ENCODE assay signal across 8 cellular contexts in the genomic region with DNA sequence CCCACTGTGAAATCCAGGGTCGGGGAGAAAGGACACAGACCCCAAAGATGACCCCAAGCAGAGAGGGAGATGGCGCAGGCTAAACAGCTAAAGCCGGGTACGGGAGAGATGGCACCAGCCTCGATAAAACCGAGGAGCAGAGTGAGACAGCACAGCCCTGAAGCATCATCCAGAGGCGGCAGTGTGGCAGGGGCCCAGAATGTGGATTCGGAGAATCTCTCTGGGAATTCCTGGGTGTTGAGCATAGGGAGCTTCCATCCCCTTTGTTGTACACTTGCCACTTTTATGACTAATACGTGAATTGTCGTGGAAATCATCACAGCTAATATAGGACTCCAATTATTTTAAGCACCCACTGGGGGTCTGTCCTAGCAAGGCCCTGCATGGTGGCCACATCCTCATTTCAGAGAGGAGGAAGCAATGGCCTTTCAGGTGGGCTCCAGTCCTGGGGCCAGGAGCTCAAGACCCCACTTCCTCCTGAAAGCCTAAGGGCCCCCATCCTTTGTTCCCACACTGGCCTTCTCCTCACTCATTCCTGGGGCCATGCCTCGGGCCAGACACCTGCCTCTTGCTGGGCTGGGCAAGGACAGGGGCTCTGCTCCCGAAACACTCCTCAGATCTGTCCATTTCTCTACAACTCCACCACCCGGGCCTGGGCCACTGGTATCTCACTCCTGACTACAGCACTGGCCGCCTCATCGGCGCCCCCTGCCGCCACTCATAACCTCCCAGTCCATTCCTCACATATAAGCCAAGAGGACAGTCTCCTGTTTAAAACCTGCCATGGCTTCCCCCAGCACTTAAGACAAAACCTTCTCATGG. TPM values are rescaled to one million over a fixed set of nuclear protein-coding genes. Genes with fewer than 3 reads are reported as not detected.
DNase-seq lines count a peak whose midpoint lies in the region; ATAC-seq and TF ChIP-seq lines count a peak whose summit lies in the region.

No MANE protein-coding gene starts in this region.

- no peak overlapping the region for H3K4me3 Mint-ChIP-seq in activated T-helper 1 cell treated with anti-CD3 and anti-CD28 coated beads, Interleukin-12 subunit alpha, Interleukin-12 subunit beta, Interleukin-2, Interleukin-4 antibody, amounts not matched to agents 30 ng/mL and 10 ng/mL and 1 ng/mL, durations not matched to agents 14 hours and 24 hours and 36 hours

- H2AFZ ChIP-seq in DND-41 (ENCODE audit: low read depth, low read length) (no peak overlapping the region), mesenchymal stem cell (ENCODE audit: low read depth, low read length) (no peak overlapping the region)

- H3K9ac ChIP-seq in DND-41 (ENCODE audit: low read depth, low read length), result no peak overlapping the region
- H3K9ac ChIP-seq in mesenchymal stem cell (ENCODE audit: low read length), result no peak overlapping the region

- H3K23ac ChIP-seq in mesenchymal stem cell (ENCODE audit: low read length in 2 of 2), result no peak overlapping the region

- H3K9me3 Mint-ChIP-seq in activated T-helper 1 cell treated with anti-CD3 and anti-CD28 coated beads, Interleukin-12 subunit alpha, Interleukin-12 subunit beta, Interleukin-2, Interleukin-4 antibody, amounts not matched to agents 30 ng/mL and 10 ng/mL and 1 ng/mL, durations not matched to agents 14 hours and 24 hours and 36 hours, result no peaks in the 10 kb centered on the region

- H2BK120ac ChIP-seq in mesenchymal stem cell (ENCODE audit: low read depth, low read length), result no peak overlapping the region

- no peak overlapping the region for H3K4me2 ChIP-seq in DND-41 (ENCODE audit: insufficient read depth, low read length)
- no peak overlapping the region for H3K4me2 ChIP-seq in mesenchymal stem cell (ENCODE audit: low read length, poor library complexity, severe bottlenecking)

- H3K9me3 ChIP-seq in DND-41 (ENCODE audit: insufficient read depth, low read length, severe bottlenecking), result no peaks in the 10 kb centered on the region
- H3K9me3 ChIP-seq in mesenchymal stem cell (ENCODE audit: control insufficient read depth, low read length), result no peaks in the 10 kb centered on the region

- H3K4ac ChIP-seq in mesenchymal stem cell (ENCODE audit: low read depth in 1 of 2, low read length in 2 of 2), result no peak overlapping the region

- H3K14ac ChIP-seq in mesenchymal stem cell (ENCODE audit: low read length in 2 of 2), result peak overlapping the region in 1 of 2 experiments; percentile 21

- H3K36me3 Mint-ChIP-seq in activated T-helper 1 cell treated with anti-CD3 and anti-CD28 coated beads, Interleukin-12 subunit alpha, Interleukin-12 subunit beta, Interleukin-2, Interleukin-4 antibody, amounts not matched to agents 30 ng/mL and 10 ng/mL and 1 ng/mL, durations not matched to agents 14 hours and 24 hours and 36 hours (ENCODE audit: low read depth), result no peaks in the 10 kb centered on the region

- WGBS in mesenchymal stem cell, result 64% methylated on average over 17 of the region's 17 CpGs

- H2AK5ac ChIP-seq in mesenchymal stem cell (ENCODE audit: low read length, severe bottlenecking), result no peak overlapping the region

- TF ChIP-seq CTCF in DND-41 (IDR thresholded peaks at IDR 0.05; ENCODE audit: borderline replicate concordance, extremely low read depth, low read length, poor library complexity, severe bottlenecking), result peak; percentile 52

- H3K27me3 Mint-ChIP-seq in activated T-helper 1 cell treated with anti-CD3 and anti-CD28 coated beads, Interleukin-12 subunit alpha, Interleukin-12 subunit beta, Interleukin-2, Interleukin-4 antibody, amounts not matched to agents 30 ng/mL and 10 ng/mL and 1 ng/mL, durations not matched to agents 14 hours and 24 hours and 36 hours (ENCODE audit: insufficient read depth), result peaks cover 3% of the 10 kb centered on the region

- no peak overlapping the region for H2BK15ac ChIP-seq in mesenchymal stem cell (ENCODE audit: low read depth, poor library complexity, severe bottlenecking)

- H3K27ac Mint-ChIP-seq in activated T-helper 1 cell treated with anti-CD3 and anti-CD28 coated beads, Interleukin-12 subunit alpha, Interleukin-12 subunit beta, Interleukin-2, Interleukin-4 antibody, amounts not matched to agents 30 ng/mL and 10 ng/mL and 1 ng/mL, durations not matched to agents 14 hours and 24 hours and 36 hours, result no peak overlapping the region

- ATAC-seq in DND-41 (ENCODE audit: insufficient read depth, low read depth), result 0 out of 3 replicates have a peak, but pooled peaks have one; percentile 40

- no peak overlapping the region for H4K8ac ChIP-seq in mesenchymal stem cell (ENCODE audit: low read length)

- no peak overlapping the region for H3K18ac ChIP-seq in mesenchymal stem cell (ENCODE audit: low read depth in 1 of 2, low read length in 2 of 2)

- peak; percentile 34 for DNase-seq in DND-41
- DNase-seq in HUDEP-2 (lab: John Stamatoyannopoulos, UW; ENCODE audit: unreplicated experiment in 76 of 76), result peak in 47 of 76 experiments; percentile 3 to 70 (median 33)
- DNase-seq in activated CD4-positive, alpha-beta T cell treated with anti-CD3 and anti-CD28 coated beads, Interleukin-2, amount 50 U/mL, for 48 hours, result peak; percentile 26 to 43
- no peak for DNase-seq in mesenchymal stem cell
- DNase-seq in COLO829 (ENCODE audit: low spot score), result no peak
- no peak for DNase-seq in HPDE6-E6E7 (ENCODE audit: extremely low spot score)
- DNase-seq in activated T-helper 1 cell treated with anti-CD3 and anti-CD28 coated beads, Interleukin-12 subunit alpha, Interleukin-12 subunit beta, Interleukin-2, Interleukin-4 antibody, amounts not matched to agents 30 ng/mL and 10 ng/mL and 1 ng/mL, durations not matched to agents 14 hours and 24 hours and 36 hours (ENCODE audit: low spot score), result no peak
- DNase-seq in central memory CD4-positive, alpha-beta T cell, result no peak

- H4K20me1 ChIP-seq in DND-41 (ENCODE audit: insufficient read depth, low read length), result no peaks in the 10 kb centered on the region

- no peaks in the 10 kb centered on the region for H3K4me1 Mint-ChIP-seq in activated T-helper 1 cell treated with anti-CD3 and anti-CD28 coated beads, Interleukin-12 subunit alpha, Interleukin-12 subunit beta, Interleukin-2, Interleukin-4 antibody, amounts not matched to agents 30 ng/mL and 10 ng/mL and 1 ng/mL, durations not matched to agents 14 hours and 24 hours and 36 hours (ENCODE audit: low read depth)

- no peak overlapping the region for H2BK12ac ChIP-seq in mesenchymal stem cell (ENCODE audit: low read length in 2 of 2)

- intact Hi-C loops in activated T-helper 1 cell treated with anti-CD3 and anti-CD28 coated beads, Interleukin-12 subunit alpha, Interleukin-12 subunit beta, Interleukin-2, Interleukin-4 antibody, amounts not matched to agents 30 ng/mL and 10 ng/mL and 1 ng/mL, durations not matched to agents 14 hours and 24 hours and 36 hours (cut with micrococcal nuclease), result no loop called here

- peak overlapping the region; percentile 32 for H4K91ac ChIP-seq in mesenchymal stem cell (ENCODE audit: low read length)

- no peak overlapping the region for H2BK5ac ChIP-seq in mesenchymal stem cell (ENCODE audit: low read depth, low read length, poor library complexity, severe bottlenecking)

- no peaks in the 10 kb centered on the region for H3K79me2 ChIP-seq in DND-41 (ENCODE audit: insufficient read depth, low read length)

- H3K4me1 ChIP-seq in DND-41 (ENCODE audit: insufficient read depth, low read length) (peaks cover 24% of the 10 kb centered on the region), mesenchymal stem cell (ENCODE audit: control insufficient read depth, insufficient read depth, low read depth, low read length) (no peaks in the 10 kb centered on the region)

- no peaks in the 10 kb centered on the region for H3K79me1 ChIP-seq in mesenchymal stem cell (replicated peaks; ENCODE audit: low read length, poor library complexity, severe bottlenecking)

- H3K36me3 ChIP-seq in DND-41 (ENCODE audit: insufficient read depth, low read length) (no peaks in the 10 kb centered on the region), mesenchymal stem cell (ENCODE audit: control insufficient read depth in 1 of 2, insufficient read depth in 2 of 2, low read depth in 1 of 2, low read length in 2 of 2) (no peaks in the 10 kb centered on the region)

- H3K27ac ChIP-seq in DND-41 (ENCODE audit: low read length), result no peak overlapping the region
- no peak overlapping the region for H3K27ac ChIP-seq in mesenchymal stem cell (ENCODE audit: low read length, poor library complexity, severe bottlenecking)

- H3K4me3 ChIP-seq in DND-41 (ENCODE audit: low read depth in 1 of 2, low read length in 2 of 2) (no peak overlapping the region), mesenchymal stem cell (ENCODE audit: insufficient read depth in 1 of 2, low read depth in 1 of 2, low read length in 2 of 2) (no peak overlapping the region)

- H3K27me3 ChIP-seq in DND-41 (ENCODE audit: insufficient read depth, low read length, poor library complexity) (no peaks in the 10 kb centered on the region), mesenchymal stem cell (ENCODE audit: control insufficient read depth in 1 of 2, insufficient read depth in 1 of 2, low read length in 2 of 2) (peaks cover 37 to 53% of the 10 kb centered on the region in 2 experiments)

RNA-seq across cellular contexts. Expression of gene ATP1A3, which starts 29.3 kb away (rescaled TPM):
- 0.08 TPM for polyA plus RNA-seq in mesenchymal stem cell (2013, experiment 1 of 2)
- polyA plus RNA-seq in mesenchymal stem cell (2013, experiment 2 of 2), result 0.11 TPM
- total RNA-seq in activated T-helper 1 cell treated with anti-CD3 and anti-CD28 coated beads, Interleukin-12 subunit alpha, Interleukin-12 subunit beta, Interleukin-2, Interleukin-4 antibody, amounts not matched to agents 30 ng/mL and 10 ng/mL and 1 ng/mL, durations not matched to agents 14 hours and 24 hours and 36 hours, result 0.93 and 1.4 TPM in 2 replicates

RNA-seq across cellular contexts. Expression of gene GRIK5, which starts 46.7 kb away (rescaled TPM):
- polyA plus RNA-seq in mesenchymal stem cell (2013, experiment 1 of 2), result 0.12 TPM
- 0.07 TPM for polyA plus RNA-seq in mesenchymal stem cell (2013, experiment 2 of 2)
- total RNA-seq in activated T-helper 1 cell treated with anti-CD3 and anti-CD28 coated beads, Interleukin-12 subunit alpha, Interleukin-12 subunit beta, Interleukin-2, Interleukin-4 antibody, amounts not matched to agents 30 ng/mL and 10 ng/mL and 1 ng/mL, durations not matched to agents 14 hours and 24 hours and 36 hours, result 3.9 TPM in 2 replicates

RNA-seq across cellular contexts. Expression of gene ZNF574, which starts 52.6 kb away (rescaled TPM):
- 6.0 TPM for polyA plus RNA-seq in mesenchymal stem cell (2013, experiment 1 of 2)
- polyA plus RNA-seq in mesenchymal stem cell (2013, experiment 2 of 2), result 6.3 TPM
- 17.5 and 17.8 TPM in 2 replicates for total RNA-seq in activated T-helper 1 cell treated with anti-CD3 and anti-CD28 coated beads, Interleukin-12 subunit alpha, Interleukin-12 subunit beta, Interleukin-2, Interleukin-4 antibody, amounts not matched to agents 30 ng/mL and 10 ng/mL and 1 ng/mL, durations not matched to agents 14 hours and 24 hours and 36 hours

Comparison
In these comparisons a context has a peak if more than half of its experiments do, and no peak if none do; other contexts are left out.
1. DNase-seq: peak in DND-41 (single experiment), HUDEP-2 (47 of 76) and activated CD4-positive, alpha-beta T cell treated with anti-CD3 and anti-CD28 coated beads, Interleukin-2, amount 50 U/mL, for 48 hours (2 of 2); none in mesenchymal stem cell (single experiment), COLO829 (single experiment), HPDE6-E6E7 (single experiment), activated T-helper 1 cell treated with anti-CD3 and anti-CD28 coated beads, Interleukin-12 subunit alpha, Interleukin-12 subunit beta, Interleukin-2, Interleukin-4 antibody, amounts not matched to agents 30 ng/mL and 10 ng/mL and 1 ng/mL, durations not matched to agents 14 hours and 24 hours and 36 hours (single experiment) and central memory CD4-positive, alpha-beta T cell (single experiment).